In genomic region chr12:80847575-80847974, GRCh38 we compare ENCODE assay signal across 22 cellular contexts.
A peak's percentile ranks its signal among the peaks of the same experiment; 100 is the strongest.
DNase-seq lines count a peak whose midpoint lies in the region; ATAC-seq, FAIRE-seq and TF ChIP-seq lines count a peak whose summit lies in the region.
"Had no signal": no experiment of that assay in that cellular context is flagged by ENCODE, and none has a peak within 500 bp of the region (broad histone marks: within the 10 kb centered on the region; RNA-seq: fewer than 3 reads in every experiment).

No MANE protein-coding gene starts in this region.

- no peaks in the 10 kb centered on the region for H3K79me1 ChIP-seq in H1 (ENCODE audit: low read depth, low read length)

- H3K18ac ChIP-seq in H1 (ENCODE audit: extremely low read depth, low read length) = no peak overlapping the region

- no peak overlapping the region for H2BK15ac ChIP-seq in H1 (ENCODE audit: low read length)

- H3K23me2 ChIP-seq in H1 (ENCODE audit: low read depth, low read length) = no peaks in the 10 kb centered on the region

- FAIRE-seq in H1 (lab: Jason Lieb, UNC) = peak; percentile 13
- FAIRE-seq: D721Med had no signal

- H3K27ac ChIP-seq in HUES64 (ENCODE audit: low read depth, low read length) = peak overlapping the region; percentile 14; the same call in 1 of the 2 replicates
- no peak overlapping the region for H3K27ac ChIP-seq in H1 (ENCODE audit: low read depth, low read length)
- H3K27ac ChIP-seq in lower lobe of right lung = no peak overlapping the region
- H3K27ac ChIP-seq: 22Rv1, BLaER1, GM23248 had no signal

- H3K27me3 ChIP-seq in HUES64 (ENCODE audit: insufficient read depth, low read length) (no peaks in the 10 kb centered on the region), H1 (replicated peaks in 1 of 4; ENCODE audit: control insufficient read depth in 3 of 4, extremely low read depth in 1 of 4, insufficient read depth in 3 of 4, low read length in 3 of 4) (no peaks in the 10 kb centered on the region), lower lobe of right lung (ENCODE audit: low read depth) (no peaks in the 10 kb centered on the region)
- H3K27me3 ChIP-seq: BLaER1, MG63 had no signal

- no peak overlapping the region for H2AK5ac ChIP-seq in H1 (ENCODE audit: low read depth, low read length)

- no peak overlapping the region for H2BK12ac ChIP-seq in H1 (ENCODE audit: low read depth, low read length)

- no peak for TF ChIP-seq RAD21 in H1 (IDR thresholded peaks at IDR 0.05 in 1 of 2, conservative IDR thresholded peaks at IDR 0.05 in 1 of 2; ENCODE audit: low read depth in 2 of 2, low read length in 2 of 2)

- no peak overlapping the region for H4K91ac ChIP-seq in H1 (replicated peaks; ENCODE audit: insufficient read length, low read length)

- no peaks in the 10 kb centered on the region for H4K20me1 ChIP-seq in H1 (replicated peaks in 1 of 2; ENCODE audit: control insufficient read depth in 1 of 2, insufficient read depth in 2 of 2, low read length in 2 of 2)
- H4K20me1 ChIP-seq: BLaER1 had no signal

- no peak overlapping the region for H3K56ac ChIP-seq in H1 (replicated peaks; ENCODE audit: insufficient read length, low read depth, low read length)

- H2AFZ ChIP-seq in H1 (ENCODE audit: low read length) = no peak overlapping the region
- H2AFZ ChIP-seq: GM23248 had no signal

- no peak for TF ChIP-seq POLR2A in H1 (IDR thresholded peaks at IDR 0.05; ENCODE audit: control extremely low read depth in 1 of 2, low read depth in 2 of 2, low read length in 2 of 2)

- TF ChIP-seq CTCF in H1 (IDR thresholded peaks at IDR 0.05; ENCODE audit: control extremely low read depth in 1 of 3, insufficient read depth in 1 of 3, low read depth in 1 of 3, low read length in 3 of 3) (no peak), lower lobe of right lung (IDR thresholded peaks at IDR 0.05) (no peak)

- no peaks in the 10 kb centered on the region for H3K36me3 ChIP-seq in HUES64 (ENCODE audit: insufficient read depth, low read length)
- no peaks in the 10 kb centered on the region; a peak in 1 of 8 replicates for H3K36me3 ChIP-seq in H1 (ENCODE audit: control insufficient read depth in 2 of 4, insufficient read depth in 4 of 4, low read length in 3 of 4)
- H3K36me3 ChIP-seq in lower lobe of right lung = no peaks in the 10 kb centered on the region
- H3K36me3 ChIP-seq: BLaER1, MG63 had no signal

- ATAC-seq in lower lobe of right lung (no peak), HG03457 (IDR thresholded peaks at IDR 0.05; ENCODE audit: unreplicated experiment) (no peak)
- ATAC-seq: SK-N-SH treated with all-trans-retinoic acid at 6 μM for 48 hours had no signal

- no peak overlapping the region for H2BK20ac ChIP-seq in H1 (ENCODE audit: low read length)

- no peak overlapping the region for H3K9ac ChIP-seq in HUES64 (ENCODE audit: low read depth, low read length)
- H3K9ac ChIP-seq in H1 (replicated peaks in 1 of 4; ENCODE audit: extremely low read depth in 1 of 4, low read depth in 3 of 4, low read length in 3 of 4) = no peak overlapping the region
- H3K9ac ChIP-seq: BLaER1, GM23248 had no signal

- H3K4me3 ChIP-seq in HUES64 (ENCODE audit: low read length) = no peak overlapping the region
- H3K4me3 ChIP-seq in H1 (ENCODE audit: extremely low read depth in 1 of 4, insufficient read depth in 2 of 4, low read depth in 3 of 4, low read length in 4 of 4) = no peak overlapping the region
- no peak overlapping the region for H3K4me3 ChIP-seq in lower lobe of right lung
- H3K4me3 ChIP-seq: BLaER1, GM23248, MG63 had no signal

- no peak overlapping the region for H3K14ac ChIP-seq in H1 (ENCODE audit: insufficient read length)

- H3K9me3 ChIP-seq in HUES64 (ENCODE audit: insufficient read depth, low read depth, low read length) (no peaks in the 10 kb centered on the region), H1 (ENCODE audit: insufficient read depth in 2 of 2, low read depth in 1 of 2, low read length in 1 of 2) (no peaks in the 10 kb centered on the region), lower lobe of right lung (no peaks in the 10 kb centered on the region)
- H3K9me3 ChIP-seq: BLaER1, MG63 had no signal

- intact Hi-C loops in lower lobe of right lung (cut with DNase I) = no loop called here

- no peak overlapping the region for H2BK5ac ChIP-seq in H1 (ENCODE audit: low read depth, low read length)

- TF ChIP-seq EP300 in H1 (IDR thresholded peaks at IDR 0.05; ENCODE audit: borderline replicate concordance in 1 of 2, low read depth in 2 of 2, low read length in 2 of 2) = no peak

- no peaks in the 10 kb centered on the region for H3K79me2 ChIP-seq in H1 (ENCODE audit: control insufficient read depth in 1 of 2, insufficient read depth in 2 of 2, low read length in 2 of 2)

- POLR2A ChIA-PET in H1 (lab: Charles Lee; ENCODE audit: partially characterized antibody) = no interaction called here

- DNase-seq in DMS53 (lab: John Stamatoyannopoulos, UW) (peak; percentile 52), DMS53 treated with DMSO at 0.1 percent for 48 hours (lab: John Stamatoyannopoulos, UW; ENCODE audit: unreplicated experiment) (no peak), NCI-H345 treated with DMSO at 0.1 percent for 48 hours (lab: John Stamatoyannopoulos, UW; ENCODE audit: unreplicated experiment) (peak; percentile 24), H1 (ENCODE audit: low read depth in 1 of 2, low spot score in 2 of 2) (no peak), lower lobe of right lung (no peak), HK-2 (ENCODE audit: unreplicated experiment) (no peak)
- DNase-seq: CD8-positive, alpha-beta memory T cell; GF-D8; GM23248; Karpas-422; MG63; NCI-H1105 treated with DMSO at 0.1 percent for 48 hours; NK-92 treated with Interleukin-12 subunit alpha and Interleukin-12 subunit beta, amount 100 ng/mL, for 24 hours; SHP77; T-helper 1 cell; T1000 had no signal

- CTCF ChIA-PET in H1 (lab: Charles Lee; ENCODE audit: partially characterized antibody) = interaction anchor here (0.6 to 3.0 kb wide), 3 partner anchors 10 to 875 kb away, joined by 3 to 15 read pairs (median 3); no protein-coding TSS in a partner anchor

- H3K4ac ChIP-seq in H1 (replicated peaks; ENCODE audit: insufficient read length, low read depth, low read length) = no peak overlapping the region

- WGBS in HUES64 = 91% methylated on average over 3 of the region's 3 CpGs
- 70% methylated on average over 3 of the region's 3 CpGs; no CpG with 5 or more reads in 1 of the 2 experiments for WGBS in H1 (ENCODE audit: extremely low coverage in 1 of 2, insufficient coverage in 1 of 2, insufficient read length in 1 of 2, insufficient replicate concordance in 2 of 2, low coverage in 1 of 2, low lambda C conversion rate in 2 of 2, missing lambda C conversion rate in 1 of 2), 2 experiments

- no peak overlapping the region for H3K23ac ChIP-seq in H1 (ENCODE audit: insufficient read length)

- H3K4me2 ChIP-seq in H1 (ENCODE audit: insufficient read depth in 1 of 2, low read depth in 2 of 2, low read length in 2 of 2) = no peak overlapping the region
- H3K4me2 ChIP-seq: BLaER1 had no signal

- H2BK120ac ChIP-seq in H1 (replicated peaks; ENCODE audit: low read depth, low read length) = no peak overlapping the region

- H4K8ac ChIP-seq in H1 (ENCODE audit: extremely low read depth, insufficient read depth, low read length) = no peak overlapping the region

- peaks cover 44% of the 10 kb centered on the region for H3K4me1 ChIP-seq in HUES64 (ENCODE audit: insufficient read depth, low read length)
- H3K4me1 ChIP-seq in H1 (replicated peaks in 1 of 4; ENCODE audit: control insufficient read depth in 3 of 4, insufficient read depth in 4 of 4, low read length in 3 of 4) = peaks cover 0 to 16% (median 7%) of the 10 kb centered on the region in 4 experiments; a peak in 4 of 7 replicates
- no peaks in the 10 kb centered on the region for H3K4me1 ChIP-seq in lower lobe of right lung
- H3K4me1 ChIP-seq: BLaER1 had no signal

- H4K5ac ChIP-seq in H1 (ENCODE audit: insufficient read length, low read depth, low read length) = no peak overlapping the region

TF ChIP-seq in H1, 55 proteins besides CTCF, POLR2A, EP300 and RAD21:
- TF ChIP-seq ZNF274 (IDR thresholded peaks at IDR 0.05; ENCODE audit: borderline replicate concordance, extremely low read depth, low read length) = no peak
- TF ChIP-seq POU5F1 (IDR thresholded peaks at IDR 0.05; ENCODE audit: low read depth, low read length) = no peak
- TF ChIP-seq SUZ12 (IDR thresholded peaks at IDR 0.05; ENCODE audit: low read length) = no peak
- TF ChIP-seq JUN (IDR thresholded peaks at IDR 0.05; ENCODE audit: low read depth, low read length) = no peak
- no peak for TF ChIP-seq JUND (IDR thresholded peaks at IDR 0.05; ENCODE audit: low read length)
- no peak for TF ChIP-seq KDM1A (IDR thresholded peaks at IDR 0.05; ENCODE audit: borderline replicate concordance, low read length)
- no peak for TF ChIP-seq CBX8 (IDR thresholded peaks at IDR 0.05; ENCODE audit: borderline replicate concordance, low read depth, low read length)
- TF ChIP-seq PHF8 (conservative IDR thresholded peaks at IDR 0.05; ENCODE audit: low read depth, low read length) = no peak
- no peak for TF ChIP-seq BACH1 (IDR thresholded peaks at IDR 0.05; ENCODE audit: low read length)
- no peak for TF ChIP-seq YY1 (IDR thresholded peaks at IDR 0.05; ENCODE audit: low read depth, low read length)
- TF ChIP-seq GABPA (IDR thresholded peaks at IDR 0.05; ENCODE audit: borderline replicate concordance, insufficient read depth, low read length) = no peak
- TF ChIP-seq HDAC2 (IDR thresholded peaks at IDR 0.05; ENCODE audit: borderline replicate concordance in 1 of 2, low read depth in 2 of 2, low read length in 2 of 2) = no peak
- TF ChIP-seq MAFK (IDR thresholded peaks at IDR 0.05; ENCODE audit: low read depth, low read length) = no peak
- TF ChIP-seq TEAD4 (IDR thresholded peaks at IDR 0.05; ENCODE audit: low read depth, low read length) = no peak

Comparison
In these comparisons a context has a peak if more than half of its experiments do, and no peak if none do; other contexts are left out.
1. DNase-seq: peak in DMS53 (single experiment) and NCI-H345 treated with DMSO at 0.1 percent for 48 hours (single experiment); none in DMS53 treated with DMSO at 0.1 percent for 48 hours (single experiment), H1 (0 of 2), lower lobe of right lung (single experiment) and HK-2 (single experiment).